8 cellular contexts compared by ENCODE assay signal in the genomic region with DNA sequence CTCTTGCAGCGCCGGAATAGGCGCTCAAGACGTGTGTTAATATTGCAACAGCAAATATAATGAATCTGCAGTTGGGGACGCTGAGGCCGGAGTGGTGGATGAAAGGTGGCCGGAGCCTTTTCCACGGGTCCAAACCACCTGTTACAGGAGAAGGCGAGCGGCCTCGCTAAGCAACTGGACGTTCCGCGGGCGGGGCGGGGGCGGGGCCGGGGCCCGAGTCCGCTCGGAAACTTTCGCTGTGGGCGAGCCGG. TPM values are rescaled to one million over a fixed set of nuclear protein-coding genes. Genes with fewer than 3 reads are reported as not detected.
DNase-seq lines count a peak whose midpoint lies in the region; ATAC-seq and TF ChIP-seq lines count a peak whose summit lies in the region.

No MANE protein-coding gene starts in this region.

- POLR2A ChIA-PET in activated CD4-positive, alpha-beta T cell treated with anti-CD3 and anti-CD28 coated beads for 36 hours (lab: Charles Lee) = interaction anchor here (0.8 kb wide), 1 partner anchor 68 kb away, joined by 3 read pairs; the partner anchor contains the start of gene JAKMIP1
- POLR2A ChIA-PET in T-cell (lab: Charles Lee) = no interaction called here

- H3K36me3 Mint-ChIP-seq in activated CD4-positive, alpha-beta T cell treated with anti-CD3 and anti-CD28 coated beads for 36 hours (ENCODE audit: low read depth) = no peaks in the 10 kb centered on the region
- H3K36me3 Mint-ChIP-seq in T-cell = no peaks in the 10 kb centered on the region
- no peaks in the 10 kb centered on the region for H3K36me3 Mint-ChIP-seq in glutamatergic neuron (ENCODE audit: unreplicated experiment)

- no peaks in the 10 kb centered on the region for H3K9me3 Mint-ChIP-seq in activated CD4-positive, alpha-beta T cell treated with anti-CD3 and anti-CD28 coated beads for 36 hours (ENCODE audit: low read depth)
- no peaks in the 10 kb centered on the region for H3K9me3 Mint-ChIP-seq in T-cell
- peaks cover 10% of the 10 kb centered on the region for H3K9me3 Mint-ChIP-seq in glutamatergic neuron (ENCODE audit: unreplicated experiment)
- H3K9me3 Mint-ChIP-seq in stimulated activated naive CD8-positive, alpha-beta T cell treated with anti-CD3 and anti-CD28 coated beads, Interleukin-15, amount 100 ng/mL, for 72 hours = no peaks in the 10 kb centered on the region

- H3K4me3 Mint-ChIP-seq in activated CD4-positive, alpha-beta T cell treated with anti-CD3 and anti-CD28 coated beads for 36 hours = peak overlapping the region; percentile 70
- peak overlapping the region; percentile 79 to 85 (median 81) for H3K4me3 Mint-ChIP-seq in T-cell
- peak overlapping the region; percentile 83 for H3K4me3 Mint-ChIP-seq in glutamatergic neuron (ENCODE audit: unreplicated experiment)
- H3K4me3 Mint-ChIP-seq in stimulated activated naive CD8-positive, alpha-beta T cell treated with anti-CD3 and anti-CD28 coated beads, Interleukin-15, amount 100 ng/mL, for 72 hours = peak overlapping the region; percentile 79 to 81

- peaks cover 16% of the 10 kb centered on the region for H3K4me1 Mint-ChIP-seq in activated CD4-positive, alpha-beta T cell treated with anti-CD3 and anti-CD28 coated beads for 36 hours
- H3K4me1 Mint-ChIP-seq in T-cell (peaks cover 14 to 29% (median 17%) of the 10 kb centered on the region in 3 donors), glutamatergic neuron (ENCODE audit: low read depth, unreplicated experiment) (peaks cover 29% of the 10 kb centered on the region)
- peaks cover 26% of the 10 kb centered on the region for H3K4me1 Mint-ChIP-seq in stimulated activated naive CD8-positive, alpha-beta T cell treated with anti-CD3 and anti-CD28 coated beads, Interleukin-15, amount 100 ng/mL, for 72 hours

- peaks cover 7% of the 10 kb centered on the region for H3K27me3 Mint-ChIP-seq in activated CD4-positive, alpha-beta T cell treated with anti-CD3 and anti-CD28 coated beads for 36 hours
- H3K27me3 Mint-ChIP-seq in T-cell (peaks cover 0 to 8% of the 10 kb centered on the region in 2 donors), glutamatergic neuron (ENCODE audit: unreplicated experiment) (peaks cover 6% of the 10 kb centered on the region)
- H3K27me3 Mint-ChIP-seq in stimulated activated naive CD8-positive, alpha-beta T cell treated with anti-CD3 and anti-CD28 coated beads, Interleukin-15, amount 100 ng/mL, for 72 hours = peaks cover 36% of the 10 kb centered on the region

- intact Hi-C loops in activated CD4-positive, alpha-beta T cell treated with anti-CD3 and anti-CD28 coated beads for 36 hours (cut with DNase I, micrococcal nuclease) = loop anchor here (1.0 to 5.0 kb wide), 9 partner anchors 39 to 1977 kb away; partner anchors contain the start of genes JAKMIP1 (in 1 of the 2), KIAA0232 (in 1 of the 2), LYAR (in 1 of the 2) and MAN2B2 (in 1 of the 2)

- no peak for TF ChIP-seq CTCF in glutamatergic neuron (IDR thresholded peaks at IDR 0.05; ENCODE audit: partially characterized antibody, unreplicated experiment)

- CTCF ChIA-PET in activated CD4-positive, alpha-beta T cell treated with anti-CD3 and anti-CD28 coated beads for 36 hours (lab: Charles Lee) = interaction anchor here (1.0 to 1.2 kb wide), 2 partner anchors 18 to 63 kb away, joined by 3 read pairs; no protein-coding TSS in a partner anchor
- CTCF ChIA-PET in T-cell (lab: Charles Lee) = interaction anchor here (0.5 to 2.2 kb wide), 6 partner anchors 9 to 1889 kb away, joined by 3 to 9 read pairs (median 4); no protein-coding TSS in a partner anchor

- no peak for ATAC-seq in activated CD4-positive, alpha-beta T cell treated with anti-CD3 and anti-CD28 coated beads for 36 hours
- no peak for ATAC-seq in T-cell (replicated peaks in 1 of 4)
- ATAC-seq in stimulated activated naive CD8-positive, alpha-beta T cell treated with anti-CD3 and anti-CD28 coated beads, Interleukin-15, amount 100 ng/mL, for 72 hours = no peak
- no peak for ATAC-seq in GM21381 (IDR thresholded peaks at IDR 0.05; ENCODE audit: unreplicated experiment)

- H3K27ac Mint-ChIP-seq in activated CD4-positive, alpha-beta T cell treated with anti-CD3 and anti-CD28 coated beads for 36 hours = no peak overlapping the region
- peak overlapping the region in 1 of 2 donors; percentile 62 for H3K27ac Mint-ChIP-seq in T-cell
- no peak overlapping the region for H3K27ac Mint-ChIP-seq in glutamatergic neuron (ENCODE audit: unreplicated experiment)
- H3K27ac Mint-ChIP-seq in stimulated activated naive CD8-positive, alpha-beta T cell treated with anti-CD3 and anti-CD28 coated beads, Interleukin-15, amount 100 ng/mL, for 72 hours = peak overlapping the region in 1 of 2 donors; percentile 83

- no peak for DNase-seq in activated CD4-positive, alpha-beta T cell treated with anti-CD3 and anti-CD28 coated beads for 36 hours
- no peak for DNase-seq in activated CD4-positive, alpha-beta T cell treated with anti-CD3 and anti-CD28 coated beads for 48 hours
- no peak for DNase-seq in T-cell
- DNase-seq in glutamatergic neuron = no peak
- no peak for DNase-seq in stimulated activated naive CD8-positive, alpha-beta T cell treated with anti-CD3 and anti-CD28 coated beads, Interleukin-15, amount 100 ng/mL, for 72 hours
- no peak for DNase-seq in SW 1271 (lab: John Stamatoyannopoulos, UW)
- no peak for DNase-seq in COLO668 (lab: John Stamatoyannopoulos, UW; ENCODE audit: unreplicated experiment)

RNA-seq across cellular contexts. Expression of gene WFS1, which starts 0.3 kb away (rescaled TPM):
- total RNA-seq in activated CD4-positive, alpha-beta T cell treated with anti-CD3 and anti-CD28 coated beads for 36 hours = 1 to 10 TPM; 3.4 to 4.8 TPM
- total RNA-seq in T-cell (1 to 10 TPM; 3.2 to 6.2 (median 5.1) TPM), glutamatergic neuron (ENCODE audit: unreplicated experiment) (30.4 TPM)
